Comparison of ENCODE assay signal across 22 cellular contexts in genomic region chrX:20989361-20989760, GRCh38.
"Had no signal": no experiment of that assay in that cellular context is flagged by ENCODE, and none has a peak within 500 bp of the region (broad histone marks: within the 10 kb centered on the region; RNA-seq: fewer than 3 reads in every experiment).

No MANE protein-coding gene starts in this region.

- ATAC-seq: activated CD8-positive, alpha-beta T cell treated with anti-CD3 and anti-CD28 coated beads, Interleukin-2, amount 10 ng/mL, durations not matched to agents 7 days and 5 days; body of pancreas; Panc1; WTC11 had no signal

- H3K4me3 ChIP-seq: ascending aorta, body of pancreas, SJSA1 had no signal

- DNase-seq: activated CD4-positive, alpha-beta T cell treated with anti-CD3 and anti-CD28 coated beads for 48 hours; activated CD4-positive, alpha-beta T cell treated with anti-CD3 and anti-CD28 coated beads, Interleukin-2, amount 50 U/mL, for 4 hours; activated CD4-positive, CD25-positive, alpha-beta regulatory T cell treated with anti-CD3 and anti-CD28 coated beads, Interleukin-2, amount 50 U/mL, for 72 hours; activated CD8-positive, alpha-beta memory T cell treated with anti-CD3 and anti-CD28 coated beads, Interleukin-2, amount 50 U/mL, for 48 hours; activated CD8-positive, alpha-beta T cell treated with anti-CD3 and anti-CD28 coated beads, Interleukin-2, amount 10 ng/mL, durations not matched to agents 7 days and 5 days; activated T-cell treated with anti-CD3 and anti-CD28 coated beads, Interleukin-2, amount 50 U/mL, for 1 hour; amniotic stem cell; body of pancreas; KBM-7; NCI-H1092; NCI-H1417; NCI-H1930; NCI-H2107; NCI-H510A treated with DMSO at 0.1 percent for 48 hours; NCI-H69; NK-92 treated with Interleukin-12 subunit alpha and Interleukin-12 subunit beta, amount 100 ng/mL, for 24 hours; OCI-M1; Right ventricle myocardium superior had no signal
